In genomic region chr16:58670177-58670576, GRCh38 we compare ENCODE assay signal across 18 cellular contexts.
"Had no signal": no experiment of that assay in that cellular context is flagged by ENCODE, and none has a peak within 500 bp of the region (broad histone marks: within the 10 kb centered on the region; RNA-seq: fewer than 3 reads in every experiment).

No MANE protein-coding gene starts in this region.

- H3K9me3 Mint-ChIP-seq: central memory CD8-positive, alpha-beta T cell; dendritic cell treated with granulocyte-macrophage colony-stimulating factor and Interleukin-4, amounts not matched to agents 40 ng/mL and 50 ng/mL, for 4 days; effector memory CD8-positive, alpha-beta T cell; naive thymus-derived CD8-positive, alpha-beta T cell; type B pancreatic cell had no signal

- H3K4me1 Mint-ChIP-seq: central memory CD8-positive, alpha-beta T cell; naive thymus-derived CD8-positive, alpha-beta T cell had no signal

- H3K27ac Mint-ChIP-seq: dendritic cell treated with granulocyte-macrophage colony-stimulating factor and Interleukin-4, amounts not matched to agents 40 ng/mL and 50 ng/mL, for 4 days; effector memory CD8-positive, alpha-beta T cell; type B pancreatic cell had no signal

- H3K27me3 Mint-ChIP-seq: central memory CD8-positive, alpha-beta T cell; dendritic cell treated with granulocyte-macrophage colony-stimulating factor and Interleukin-4, amounts not matched to agents 40 ng/mL and 50 ng/mL, for 4 days; effector memory CD8-positive, alpha-beta T cell; naive thymus-derived CD8-positive, alpha-beta T cell; type B pancreatic cell had no signal

- DNase-seq: effector memory CD8-positive, alpha-beta T cell; esophagus squamous epithelium; foreskin keratinocyte; head of caudate nucleus; left colon; left ventricle myocardium superior; mesendoderm; naive thymus-derived CD8-positive, alpha-beta T cell; occipital lobe; stimulated activated CD4-positive, alpha-beta T cell treated with anti-CD3 and anti-CD28 coated beads, Interleukin-2, amount 100 ng/mL, for 24 hours; stimulated activated CD4-positive, alpha-beta T cell treated with anti-CD3 and anti-CD28 coated beads, Interleukin-4, amount 100 ng/mL, for 4 hours; stimulated activated naive CD4-positive, alpha-beta T cell treated with Interleukin-2 at 50 U/mL for 16 hours; thyroid gland had no signal

- ATAC-seq: effector memory CD8-positive, alpha-beta T cell; foreskin keratinocyte; left colon; left ventricle myocardium superior; mucosa of descending colon; naive thymus-derived CD8-positive, alpha-beta T cell; sciatic nerve had no signal

- H3K4me3 Mint-ChIP-seq: central memory CD8-positive, alpha-beta T cell; dendritic cell treated with granulocyte-macrophage colony-stimulating factor and Interleukin-4, amounts not matched to agents 40 ng/mL and 50 ng/mL, for 4 days; effector memory CD8-positive, alpha-beta T cell; naive thymus-derived CD8-positive, alpha-beta T cell; type B pancreatic cell had no signal
